10 cellular contexts compared by ENCODE assay signal in genomic region chr3:35946121-35946856, GRCh38.
DNase-seq lines count a peak whose midpoint lies in the region; ATAC-seq and TF ChIP-seq lines count a peak whose summit lies in the region.
"Had no signal": no experiment of that assay in that cellular context is flagged by ENCODE, and none has a peak within 500 bp of the region (broad histone marks: within the 10 kb centered on the region; RNA-seq: fewer than 3 reads in every experiment).

No MANE protein-coding gene starts in this region.

- no peak overlapping the region for H2AFZ ChIP-seq in GM23338

- no peak overlapping the region for H3K4me2 ChIP-seq in GM23338

- TF ChIP-seq CTCF in AG09319 (IDR thresholded peaks at IDR 0.05; ENCODE audit: low read depth, low read length) (peak; percentile 17), GM23338 (conservative IDR thresholded peaks at IDR 0.05; ENCODE audit: low read depth in 2 of 2) (peak; percentile 52 to 64), glutamatergic neuron (IDR thresholded peaks at IDR 0.05; ENCODE audit: partially characterized antibody, unreplicated experiment) (peak; percentile 68)

- no peak overlapping the region for H3K27ac Mint-ChIP-seq in GM23338
- H3K27ac Mint-ChIP-seq in glutamatergic neuron (ENCODE audit: unreplicated experiment), result no peak overlapping the region
- H3K27ac Mint-ChIP-seq: activated B cell treated with CpG ODN at 0.5 μM for 24 hours, memory B cell had no signal

- no peaks in the 10 kb centered on the region for H3K36me3 Mint-ChIP-seq in GM23338 (ENCODE audit: low read depth)
- no peaks in the 10 kb centered on the region for H3K36me3 Mint-ChIP-seq in glutamatergic neuron (ENCODE audit: unreplicated experiment)
- H3K36me3 Mint-ChIP-seq: memory B cell had no signal

- no peaks in the 10 kb centered on the region for H3K9me2 ChIP-seq in GM23338 (ENCODE audit: insufficient read depth)

- H3F3A ChIP-seq in GM23338 (replicated peaks; ENCODE audit: low read depth), result no peaks in the 10 kb centered on the region

- H3K9me3 Mint-ChIP-seq in GM23338, result no peaks in the 10 kb centered on the region
- no peaks in the 10 kb centered on the region for H3K9me3 Mint-ChIP-seq in glutamatergic neuron (ENCODE audit: unreplicated experiment)
- H3K9me3 Mint-ChIP-seq: activated B cell treated with CpG ODN at 0.5 μM for 24 hours, memory B cell had no signal

- DNase-seq in AG09319 (ENCODE audit: extremely low read depth, low read depth) (no peak), GM23338 (ENCODE audit: low spot score) (peak; percentile 66), SHP77 treated with DMSO at 0.1 percent for 48 hours (lab: John Stamatoyannopoulos, UW) (peak; percentile 57), glutamatergic neuron (no peak), NCI-H1930 (lab: John Stamatoyannopoulos, UW) (no peak)
- DNase-seq: activated B cell treated with CpG ODN at 0.5 μM for 24 hours had no signal

- no peak overlapping the region for H3K4me3 ChIP-seq in GM23338

- H3K4me1 Mint-ChIP-seq in GM23338 (no peaks in the 10 kb centered on the region; the same call in 2 of the 3 replicates), glutamatergic neuron (ENCODE audit: low read depth, unreplicated experiment) (peaks cover 1% of the 10 kb centered on the region)
- H3K4me1 Mint-ChIP-seq: activated B cell treated with CpG ODN at 0.5 μM for 24 hours, memory B cell had no signal

- H3K79me2 ChIP-seq in GM23338 (replicated peaks; ENCODE audit: insufficient read depth), result no peaks in the 10 kb centered on the region

- H3K27ac ChIP-seq in GM23338 (ENCODE audit: low read depth), result no peak overlapping the region

- no peaks in the 10 kb centered on the region for H3K36me3 ChIP-seq in GM23338 (ENCODE audit: insufficient read depth)

- H3K4me1 ChIP-seq in GM23338 (ENCODE audit: insufficient read depth), result no peaks in the 10 kb centered on the region

- no peak overlapping the region for H3K4me3 Mint-ChIP-seq in GM23338
- H3K4me3 Mint-ChIP-seq in glutamatergic neuron (ENCODE audit: unreplicated experiment), result no peak overlapping the region
- H3K4me3 Mint-ChIP-seq: activated B cell treated with CpG ODN at 0.5 μM for 24 hours, memory B cell had no signal

- H4K20me1 ChIP-seq in GM23338 (replicated peaks; ENCODE audit: insufficient read depth), result no peaks in the 10 kb centered on the region

- no peaks in the 10 kb centered on the region for H3K27me3 ChIP-seq in GM23338 (ENCODE audit: insufficient read depth)

- H3K27me3 Mint-ChIP-seq in GM23338 (ENCODE audit: insufficient read depth, low read depth, poor library complexity), result no peaks in the 10 kb centered on the region
- no peaks in the 10 kb centered on the region for H3K27me3 Mint-ChIP-seq in glutamatergic neuron (ENCODE audit: unreplicated experiment)
- H3K27me3 Mint-ChIP-seq: activated B cell treated with CpG ODN at 0.5 μM for 24 hours, memory B cell had no signal

- ATAC-seq in GM23338 (peak; percentile 39; the same call in 2 of the 3 replicates), HG03175 (IDR thresholded peaks at IDR 0.05; ENCODE audit: unreplicated experiment) (no peak), GM19397 (IDR thresholded peaks at IDR 0.05; ENCODE audit: unreplicated experiment) (no peak), HG03469 (IDR thresholded peaks at IDR 0.05; ENCODE audit: unreplicated experiment) (no peak)

TF ChIP-seq in GM23338, 12 proteins besides CTCF, POLR2A, EP300 and RAD21 (continues in another document):
- TF ChIP-seq ZNF462 (CRISPR knock-in tag; IDR thresholded peaks at IDR 0.05) (no peak), STAT1 (IDR thresholded peaks at IDR 0.05; ENCODE audit: unreplicated experiment) (no peak), EZH2phosphoT487 (IDR thresholded peaks at IDR 0.05; ENCODE audit: unreplicated experiment) (no peak), POLR2AphosphoS5 (IDR thresholded peaks at IDR 0.05; ENCODE audit: low read depth) (no peak), ZNF114 (CRISPR knock-in tag; IDR thresholded peaks at IDR 0.05) (no peak), CREB1 (CRISPR knock-in tag; IDR thresholded peaks at IDR 0.05; ENCODE audit: low read depth) (no peak), NANOG (IDR thresholded peaks at IDR 0.05; ENCODE audit: borderline replicate concordance) (no peak), REST (IDR thresholded peaks at IDR 0.05; ENCODE audit: unreplicated experiment) (no peak)

Comparison
In these comparisons a context has a peak if more than half of its experiments do, and no peak if none do; other contexts are left out.
1. DNase-seq: peak in GM23338 (single experiment) and SHP77 treated with DMSO at 0.1 percent for 48 hours (single experiment); none in AG09319 (single experiment), glutamatergic neuron (single experiment) and NCI-H1930 (0 of 2).
2. CTCF ChIP-seq: peak in every context shown above with its lines; median percentile 68 in glutamatergic neuron; 58 in GM23338; 17 in AG09319.